In genomic region chr2:25570161-25570840, GRCh38 we compare ENCODE assay signal across 30 cellular contexts.
A peak's percentile ranks its signal among the peaks of the same experiment; 100 is the strongest.
DNase-seq lines count a peak whose midpoint lies in the region; ATAC-seq, FAIRE-seq and TF ChIP-seq lines count a peak whose summit lies in the region.
"Had no signal": no experiment of that assay in that cellular context is flagged by ENCODE, and none has a peak within 500 bp of the region (broad histone marks: within the 10 kb centered on the region; RNA-seq: fewer than 3 reads in every experiment).

No MANE protein-coding gene starts in this region.

- H3K27me3 ChIP-seq in astrocyte (ENCODE audit: insufficient read depth, low read length), result no peaks in the 10 kb centered on the region
- H3K27me3 ChIP-seq: BLaER1, gastrocnemius medialis, pancreas, sigmoid colon had no signal

- no peaks in the 10 kb centered on the region for H3K27me3 Mint-ChIP-seq in astrocyte (ENCODE audit: low read depth, unreplicated experiment)
- no peaks in the 10 kb centered on the region for H3K27me3 Mint-ChIP-seq in natural killer cell treated with Interleukin-12 subunit alpha and Interleukin-12 subunit beta and Interleukin-15 and Interleukin-18, amount 100 ng/mL, for 72 hours
- H3K27me3 Mint-ChIP-seq: T-helper 17 cell had no signal

- no peak overlapping the region for H3K4me3 ChIP-seq in astrocyte (ENCODE audit: insufficient read depth, low read depth, low read length)
- no peak overlapping the region for H3K4me3 ChIP-seq in fibroblast of villous mesenchyme (ENCODE audit: low read depth, low read length)
- H3K4me3 ChIP-seq: BLaER1, gastrocnemius medialis, HAP-1, pancreas, sigmoid colon had no signal

- H3K4me1 ChIP-seq in astrocyte (ENCODE audit: insufficient read depth, low read length), result no peaks in the 10 kb centered on the region
- H3K4me1 ChIP-seq: gastrocnemius medialis, HAP-1, sigmoid colon had no signal

- DNase-seq in EH (ENCODE audit: low read depth) (peak; percentile 38), astrocyte (ENCODE audit: low read depth) (peak; percentile 33), fibroblast of villous mesenchyme (ENCODE audit: low read depth) (peak; percentile 14), renal cortical epithelial cell (ENCODE audit: low read depth) (peak; percentile 53)
- DNase-seq in stimulated activated CD4-positive, alpha-beta T cell treated with anti-CD3 and anti-CD28 coated beads, Interleukin-12 subunit alpha, Interleukin-12 subunit beta, amount 100 ng/mL, for 4 hours, result no peak
- no peak for DNase-seq in activated CD4-positive, CD25-positive, alpha-beta regulatory T cell treated with anti-CD3 and anti-CD28 coated beads, Interleukin-2, amount 50 U/mL, for 72 hours
- DNase-seq in natural killer cell treated with Interleukin-12 subunit alpha and Interleukin-12 subunit beta and Interleukin-15 and Interleukin-18, amount 100 ng/mL, for 72 hours (ENCODE audit: low spot score), result no peak
- DNase-seq: activated CD8-positive, alpha-beta memory T cell treated with anti-CD3 and anti-CD28 coated beads for 24 hours; activated naive CD4-positive, alpha-beta T cell treated with anti-CD3 and anti-CD28 coated beads for 36 hours; activated T-cell treated with anti-CD3 and anti-CD28 coated beads, Interleukin-2, amount 50 U/mL, for 1 hour; DND-41; gastrocnemius medialis; hippocampal formation; immature natural killer cell; NCI-H1092; NCI-H187 treated with DMSO at 0.1 percent for 48 hours; NCI-H2227 treated with DMSO at 0.1 percent for 48 hours; NCI-H69; nephron progenitor cell; pancreas; sigmoid colon; SK-N-SH; T-helper 17 cell had no signal

- no peak overlapping the region for H3K4me2 ChIP-seq in astrocyte (ENCODE audit: low read length)
- H3K4me2 ChIP-seq: BLaER1, SK-N-SH had no signal

- no peaks in the 10 kb centered on the region for H3K9me3 ChIP-seq in astrocyte (ENCODE audit: insufficient read depth, low read depth, low read length)
- H3K9me3 ChIP-seq: BLaER1, gastrocnemius medialis, HAP-1, pancreas, sigmoid colon, SK-N-SH had no signal

- H3K79me2 ChIP-seq in astrocyte (ENCODE audit: insufficient read depth, low read length), result no peaks in the 10 kb centered on the region

- H3K27ac ChIP-seq in astrocyte (ENCODE audit: low read depth, low read length), result no peak overlapping the region
- H3K27ac ChIP-seq: BLaER1, gastrocnemius medialis, pancreas, RWPE1, sigmoid colon had no signal

- peak overlapping the region; percentile 15 for H3K27ac Mint-ChIP-seq in astrocyte (ENCODE audit: unreplicated experiment)
- no peak overlapping the region for H3K27ac Mint-ChIP-seq in natural killer cell treated with Interleukin-12 subunit alpha and Interleukin-12 subunit beta and Interleukin-15 and Interleukin-18, amount 100 ng/mL, for 72 hours
- H3K27ac Mint-ChIP-seq: activated naive CD4-positive, alpha-beta T cell treated with anti-CD3 and anti-CD28 coated beads for 36 hours; nephron progenitor cell had no signal

- no peak for ATAC-seq in natural killer cell treated with Interleukin-12 subunit alpha and Interleukin-12 subunit beta and Interleukin-15 and Interleukin-18, amount 100 ng/mL, for 72 hours
- ATAC-seq in GM18861 (IDR thresholded peaks at IDR 0.05; ENCODE audit: unreplicated experiment), result no peak
- ATAC-seq: gastrocnemius medialis, pancreas, T-helper 17 cell had no signal

- H3K36me3 ChIP-seq in astrocyte (ENCODE audit: insufficient read depth, low read length), result no peaks in the 10 kb centered on the region
- H3K36me3 ChIP-seq: gastrocnemius medialis, HAP-1, pancreas, sigmoid colon had no signal

- H2AFZ ChIP-seq in astrocyte (ENCODE audit: low read depth, low read length), result no peak overlapping the region

- H3K4me1 Mint-ChIP-seq in astrocyte (ENCODE audit: low read depth, unreplicated experiment), result peaks cover 9% of the 10 kb centered on the region
- H3K4me1 Mint-ChIP-seq in natural killer cell treated with Interleukin-12 subunit alpha and Interleukin-12 subunit beta and Interleukin-15 and Interleukin-18, amount 100 ng/mL, for 72 hours (ENCODE audit: low read depth in 2 of 2), result peaks cover 10 to 15% of the 10 kb centered on the region in 2 donors

- TF ChIP-seq CTCF in astrocyte (IDR thresholded peaks at IDR 0.05; ENCODE audit: insufficient read depth, low read depth, low read length) (no peak), fibroblast of villous mesenchyme (IDR thresholded peaks at IDR 0.05; ENCODE audit: insufficient read depth, low read depth, low read length) (no peak)

- no peaks in the 10 kb centered on the region for H4K20me1 ChIP-seq in astrocyte (ENCODE audit: insufficient read depth, low read length)
- H4K20me1 ChIP-seq: BLaER1 had no signal

- no peak for FAIRE-seq in astrocyte (lab: Jason Lieb, UNC)
- FAIRE-seq: GM12891, GM19239, pancreas, urothelium cell line had no signal

- no peak overlapping the region for H3K4me3 Mint-ChIP-seq in astrocyte (ENCODE audit: unreplicated experiment)
- H3K4me3 Mint-ChIP-seq in natural killer cell treated with Interleukin-12 subunit alpha and Interleukin-12 subunit beta and Interleukin-15 and Interleukin-18, amount 100 ng/mL, for 72 hours, result no peak overlapping the region
- H3K4me3 Mint-ChIP-seq: activated naive CD4-positive, alpha-beta T cell treated with anti-CD3 and anti-CD28 coated beads for 36 hours; immature natural killer cell; nephron progenitor cell; T-helper 17 cell had no signal

- no peak overlapping the region for H3K9ac ChIP-seq in astrocyte (ENCODE audit: low read length)
- H3K9ac ChIP-seq: BLaER1, SK-N-SH had no signal

- no peaks in the 10 kb centered on the region for H3K9me3 Mint-ChIP-seq in astrocyte (ENCODE audit: unreplicated experiment)
- H3K9me3 Mint-ChIP-seq in natural killer cell treated with Interleukin-12 subunit alpha and Interleukin-12 subunit beta and Interleukin-15 and Interleukin-18, amount 100 ng/mL, for 72 hours, result no peaks in the 10 kb centered on the region
- H3K9me3 Mint-ChIP-seq: activated naive CD4-positive, alpha-beta T cell treated with anti-CD3 and anti-CD28 coated beads for 36 hours; immature natural killer cell; nephron progenitor cell had no signal

- H3K36me3 Mint-ChIP-seq in astrocyte (ENCODE audit: low read depth, unreplicated experiment), result no peaks in the 10 kb centered on the region
- H3K36me3 Mint-ChIP-seq in natural killer cell treated with Interleukin-12 subunit alpha and Interleukin-12 subunit beta and Interleukin-15 and Interleukin-18, amount 100 ng/mL, for 72 hours, result no peaks in the 10 kb centered on the region

Comparison
In these comparisons a context has a peak if more than half of its experiments do, and no peak if none do; other contexts are left out.
1. DNase-seq: peak in EH (single experiment), astrocyte (single experiment), fibroblast of villous mesenchyme (single experiment) and renal cortical epithelial cell (single experiment); none in stimulated activated CD4-positive, alpha-beta T cell treated with anti-CD3 and anti-CD28 coated beads, Interleukin-12 subunit alpha, Interleukin-12 subunit beta, amount 100 ng/mL, for 4 hours (single experiment), activated CD4-positive, CD25-positive, alpha-beta regulatory T cell treated with anti-CD3 and anti-CD28 coated beads, Interleukin-2, amount 50 U/mL, for 72 hours (single experiment) and natural killer cell treated with Interleukin-12 subunit alpha and Interleukin-12 subunit beta and Interleukin-15 and Interleukin-18, amount 100 ng/mL, for 72 hours (single experiment).